Comparison of ENCODE assay signal across 35 cellular contexts in genomic region chr11:17746096-17746495, GRCh38. TPM values are rescaled to one million over a fixed set of nuclear protein-coding genes. Genes with fewer than 3 reads are reported as not detected.
"Had no signal": no experiment of that assay in that cellular context is flagged by ENCODE, and none has a peak within 500 bp of the region (broad histone marks: within the 10 kb centered on the region; RNA-seq: fewer than 3 reads in every experiment).

No MANE protein-coding gene starts in this region.

- ATAC-seq: activated naive CD4-positive, alpha-beta T cell treated with anti-CD3 and anti-CD28 coated beads, Interleukin-2, amount 50 U/mL, for 72 hours; activated T-cell treated with anti-CD3 and anti-CD28 coated beads, Interleukin-2, amount 50 U/mL, for 72 hours; activated T-helper 17 cell treated with anti-CD3 and anti-CD28 coated beads, Interleukin-2, amount 50 U/mL, for 72 hours; body of pancreas; Panc1 had no signal

- H3K27ac ChIP-seq: adrenal gland, body of pancreas, breast epithelium, VCaP had no signal

- H3K4me1 ChIP-seq: adrenal gland, body of pancreas, breast epithelium had no signal

- FAIRE-seq: astrocyte had no signal

- H3K27me3 ChIP-seq: adrenal gland, body of pancreas, MG63 had no signal

- H3K9me3 ChIP-seq: adrenal gland, body of pancreas, breast epithelium, MG63 had no signal

- H3K4me3 ChIP-seq: adrenal gland, body of pancreas, breast epithelium, MG63 had no signal

- H3K36me3 ChIP-seq: adrenal gland, breast epithelium, MG63 had no signal

- DNase-seq: activated B cell treated with CpG ODN at 0.5 μM for 24 hours; activated CD4-positive, alpha-beta memory T cell treated with anti-CD3 and anti-CD28 coated beads for 36 hours; activated CD4-positive, alpha-beta T cell treated with anti-CD3 and anti-CD28 coated beads for 4 hours; activated CD4-positive, alpha-beta T cell treated with anti-CD3 and anti-CD28 coated beads, Interleukin-2, amount 50 U/mL, for 1 hour; activated CD4-positive, CD25-positive, alpha-beta regulatory T cell treated with anti-CD3 and anti-CD28 coated beads, Interleukin-2, amount 50 U/mL, for 72 hours; activated gamma-delta T cell treated with Interleukin-2 at 50 U/mL for 16 hours; activated naive CD4-positive, alpha-beta T cell treated with anti-CD3 and anti-CD28 coated beads for 36 hours; activated T-cell treated with anti-CD3 and anti-CD28 coated beads, Interleukin-2, amount 50 U/mL, for 1 hour; activated T-cell treated with anti-CD3 and anti-CD28 coated beads, Interleukin-2, amount 50 U/mL, for 72 hours; adrenal gland; body of pancreas; caudate nucleus; Karpas-422; KBM-7; MG63; NCI-H1048; NCI-H1105 treated with DMSO at 0.1 percent for 48 hours; NCI-H1436 treated with DMSO at 0.1 percent for 48 hours; NCI-H1694 treated with DMSO at 0.1 percent for 48 hours; NCI-H2029; NCI-H345; NCI-H524 treated with DMSO at 0.1 percent for 48 hours; SIG-M5; SW 1271; T-helper 1 cell; T-helper 2 cell; T-helper 9 cell had no signal

RNA-seq across cellular contexts. Expression of gene KCNC1, which starts 11.5 kb away (rescaled TPM):
- total RNA-seq: activated B cell treated with CpG ODN at 0.5 μM for 24 hours; activated CD4-positive, alpha-beta memory T cell treated with anti-CD3 and anti-CD28 coated beads for 36 hours; activated naive CD4-positive, alpha-beta T cell treated with anti-CD3 and anti-CD28 coated beads for 36 hours; activated naive CD4-positive, alpha-beta T cell treated with anti-CD3 and anti-CD28 coated beads, Interleukin-2, amount 50 U/mL, for 72 hours; activated T-cell treated with anti-CD3 and anti-CD28 coated beads, Interleukin-2, amount 50 U/mL, for 72 hours; activated T-helper 17 cell treated with anti-CD3 and anti-CD28 coated beads, Interleukin-2, amount 50 U/mL, for 72 hours; NCI-H460; RPMI7951 had no signal

RNA-seq across cellular contexts. Expression of gene MYOD1, which starts 26.7 kb away (rescaled TPM):
- total RNA-seq: activated B cell treated with CpG ODN at 0.5 μM for 24 hours; activated CD4-positive, alpha-beta memory T cell treated with anti-CD3 and anti-CD28 coated beads for 36 hours; activated naive CD4-positive, alpha-beta T cell treated with anti-CD3 and anti-CD28 coated beads for 36 hours; activated naive CD4-positive, alpha-beta T cell treated with anti-CD3 and anti-CD28 coated beads, Interleukin-2, amount 50 U/mL, for 72 hours; activated T-cell treated with anti-CD3 and anti-CD28 coated beads, Interleukin-2, amount 50 U/mL, for 72 hours; activated T-helper 17 cell treated with anti-CD3 and anti-CD28 coated beads, Interleukin-2, amount 50 U/mL, for 72 hours; adrenal gland; astrocyte; body of pancreas; breast epithelium had no signal
- polyA plus RNA-seq: adrenal gland had no signal
